ENCODE assay signal across 27 cellular contexts in the genomic region with DNA sequence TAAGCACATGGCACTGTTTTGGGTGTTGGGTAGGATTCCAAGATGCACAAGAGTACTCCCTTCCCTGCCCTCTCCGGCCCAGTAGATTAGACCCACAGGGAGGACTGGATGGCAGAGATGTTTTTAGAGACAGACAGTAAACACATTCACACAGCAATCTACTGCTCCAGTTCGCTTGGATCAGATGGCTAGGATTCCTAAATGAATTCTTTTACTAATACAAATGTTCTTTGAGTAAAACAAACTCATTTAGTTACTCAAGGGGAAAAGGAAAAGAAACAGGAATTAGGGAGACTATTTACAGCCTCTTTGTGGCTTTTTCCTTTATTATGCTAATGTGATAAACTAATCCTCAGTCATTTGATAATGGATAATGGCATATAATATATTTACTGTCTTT. TPM values are rescaled to one million over a fixed set of nuclear protein-coding genes. Genes with fewer than 3 reads are reported as not detected.
DNase-seq lines count a peak whose midpoint lies in the region; ATAC-seq and TF ChIP-seq lines count a peak whose summit lies in the region.
"Had no signal": no experiment of that assay in that cellular context is flagged by ENCODE, and none has a peak within 500 bp of the region (broad histone marks: within the 10 kb centered on the region; RNA-seq: fewer than 3 reads in every experiment).

No MANE protein-coding gene starts in this region.

- H3K36me3 Mint-ChIP-seq in GM23338 (ENCODE audit: low read depth) (no peaks in the 10 kb centered on the region; the same call in 2 of the 3 replicates), WTC11 (no peaks in the 10 kb centered on the region)

- H3K27ac Mint-ChIP-seq in GM23338: no peak overlapping the region; the same call in 1 of the 2 replicates
- H3K27ac Mint-ChIP-seq in WTC11: 0 out of 2 replicates have a peak overlapping the region, but pooled peaks have one; percentile 13
- H3K27ac Mint-ChIP-seq: activated CD4-positive, alpha-beta T cell treated with anti-CD3 and anti-CD28 coated beads, Interleukin-2, amount 10 ng/mL, durations not matched to agents 7 days and 5 days; activated naive CD8-positive, alpha-beta T cell treated with anti-CD3 and anti-CD28 coated beads, Interleukin-2, amount 50 U/mL, for 24 hours; CD8-positive, alpha-beta memory T cell had no signal

- H3K27me3 Mint-ChIP-seq in GM23338 (ENCODE audit: insufficient read depth, low read depth, poor library complexity) (peaks cover 18% of the 10 kb centered on the region), WTC11 (ENCODE audit: low read depth) (peaks cover 14% of the 10 kb centered on the region)
- H3K27me3 Mint-ChIP-seq: CD8-positive, alpha-beta memory T cell had no signal

- CTCF ChIA-PET in AG04449 (lab: Yijun Ruan, JAX) (no interaction called here), WTC11 (lab: Charles Lee) (interaction anchor here (1.0 kb wide), 1 partner anchor 31 kb away, joined by 3 read pairs; no protein-coding TSS in a partner anchor)

- H3K36me3 ChIP-seq in GM23338 (ENCODE audit: insufficient read depth): no peaks in the 10 kb centered on the region
- H3K36me3 ChIP-seq: lower lobe of right lung, stomach had no signal

- DNase-seq in AG04449 (ENCODE audit: low read depth, low spot score): peak; percentile 42
- peak; percentile 19 for DNase-seq in GM23338 (ENCODE audit: low spot score)
- DNase-seq in WTC11 (ENCODE audit: low spot score): no peak
- peak; percentile 28 for DNase-seq in iris pigment epithelial cell (ENCODE audit: low read depth)
- no peak for DNase-seq in glomerular visceral epithelial cell (ENCODE audit: extremely low spot score)
- DNase-seq in dermis blood vessel endothelial cell: no peak
- DNase-seq in T1000 (lab: John Stamatoyannopoulos, UW): no peak
- DNase-seq in stimulated activated CD4-positive, alpha-beta T cell treated with anti-CD3 and anti-CD28 coated beads, Interleukin-4, amount 100 ng/mL, for 4 hours: no peak
- DNase-seq: activated CD4-positive, alpha-beta T cell treated with anti-CD3 and anti-CD28 coated beads, Interleukin-2, amount 10 ng/mL, durations not matched to agents 7 days and 5 days; activated CD8-positive, alpha-beta memory T cell treated with anti-CD3 and anti-CD28 coated beads, Interleukin-2, amount 50 U/mL, for 48 hours; activated effector memory CD4-positive, alpha-beta T cell treated with anti-CD3 and anti-CD28 coated beads, Interleukin-2, amount 50 U/mL, for 16 hours; activated naive CD8-positive, alpha-beta T cell treated with anti-CD3 and anti-CD28 coated beads, Interleukin-2, amount 50 U/mL, for 24 hours; CD8-positive, alpha-beta memory T cell; islet precursor cell; lower lobe of right lung; NCI-H187; NCI-H748 treated with DMSO at 0.1 percent for 48 hours; OCI-M1; SHP77; stimulated activated CD4-positive, alpha-beta T cell treated with anti-CD3 and anti-CD28 coated beads, Interleukin-4, amount 100 ng/mL, for 24 hours; stomach; T-helper 1 cell had no signal

- H3K4me3 ChIP-seq in AG04449 (ENCODE audit: low read depth, low read length): no peak overlapping the region
- H3K4me3 ChIP-seq in GM23338: no peak overlapping the region
- H3K4me3 ChIP-seq: A549, hepatocyte, K562, lower lobe of right lung, smooth muscle cell, stomach had no signal

- peaks cover 65% of the 10 kb centered on the region for H3K4me1 Mint-ChIP-seq in GM23338
- peaks cover 65% of the 10 kb centered on the region for H3K4me1 Mint-ChIP-seq in WTC11

- no peak overlapping the region for H2AFZ ChIP-seq in GM23338
- H2AFZ ChIP-seq: hepatocyte had no signal

- ATAC-seq in GM23338 (no peak), WTC11 (no peak)
- ATAC-seq: A549; activated naive CD8-positive, alpha-beta T cell treated with anti-CD3 and anti-CD28 coated beads, Interleukin-2, amount 50 U/mL, for 24 hours; K562 had no signal

- H3K4me3 Mint-ChIP-seq in GM23338 (no peak overlapping the region), WTC11 (no peak overlapping the region)
- H3K4me3 Mint-ChIP-seq: activated CD4-positive, alpha-beta T cell treated with anti-CD3 and anti-CD28 coated beads, Interleukin-2, amount 10 ng/mL, durations not matched to agents 7 days and 5 days; activated naive CD8-positive, alpha-beta T cell treated with anti-CD3 and anti-CD28 coated beads, Interleukin-2, amount 50 U/mL, for 24 hours; CD8-positive, alpha-beta memory T cell had no signal

- TF ChIP-seq CTCF in AG04449 (IDR thresholded peaks at IDR 0.05; ENCODE audit: insufficient read depth, low read length, missing control alignments) (no peak), GM23338 (conservative IDR thresholded peaks at IDR 0.05; ENCODE audit: low read depth in 2 of 2) (no peak), WTC11 (IDR thresholded peaks at IDR 0.05) (no peak)

- H3K9me2 ChIP-seq in GM23338 (ENCODE audit: insufficient read depth): no peaks in the 10 kb centered on the region

- H3F3A ChIP-seq in GM23338 (replicated peaks; ENCODE audit: low read depth): no peaks in the 10 kb centered on the region

- H3K27ac ChIP-seq in GM23338 (ENCODE audit: low read depth): peak overlapping the region; percentile 46; the same call in 1 of the 2 replicates
- H3K27ac ChIP-seq: A549, hepatocyte, HL-60, lower lobe of right lung, stomach had no signal

- H3K79me2 ChIP-seq in GM23338 (replicated peaks; ENCODE audit: insufficient read depth): peaks cover 91% of the 10 kb centered on the region

- H3K27me3 ChIP-seq in GM23338 (ENCODE audit: insufficient read depth): peaks cover 23% of the 10 kb centered on the region
- H3K27me3 ChIP-seq: hepatocyte had no signal

- peaks cover 2% of the 10 kb centered on the region; the same call in 1 of the 2 replicates for H4K20me1 ChIP-seq in GM23338 (replicated peaks; ENCODE audit: insufficient read depth)

- no peak overlapping the region for H3K4me2 ChIP-seq in GM23338
- H3K4me2 ChIP-seq: A549, hepatocyte, smooth muscle cell had no signal

- H3K9me3 Mint-ChIP-seq in GM23338 (no peaks in the 10 kb centered on the region), WTC11 (no peaks in the 10 kb centered on the region)
- H3K9me3 Mint-ChIP-seq: activated CD4-positive, alpha-beta T cell treated with anti-CD3 and anti-CD28 coated beads, Interleukin-2, amount 10 ng/mL, durations not matched to agents 7 days and 5 days; activated naive CD8-positive, alpha-beta T cell treated with anti-CD3 and anti-CD28 coated beads, Interleukin-2, amount 50 U/mL, for 24 hours; CD8-positive, alpha-beta memory T cell had no signal

- POLR2A ChIA-PET in AG04449 (lab: Yijun Ruan, JAX) (no interaction called here), WTC11 (lab: Charles Lee) (no interaction called here)

- H3K4me1 ChIP-seq in GM23338 (ENCODE audit: insufficient read depth): peaks cover 64% of the 10 kb centered on the region

TF ChIP-seq in GM23338, 12 proteins besides CTCF, POLR2A, EP300 and RAD21 (continues in another document):
- TF ChIP-seq JUNB (IDR thresholded peaks at IDR 0.05; ENCODE audit: unreplicated experiment): no peak

TF ChIP-seq in WTC11, 78 proteins besides CTCF, POLR2A, EP300 and RAD21:
- TF ChIP-seq ETV6 (CRISPR knock-in tag; IDR thresholded peaks at IDR 0.05) (no peak), FOXP1 (CRISPR knock-in tag; IDR thresholded peaks at IDR 0.05; ENCODE audit: borderline replicate concordance) (no peak), NFATC4 (CRISPR knock-in tag; IDR thresholded peaks at IDR 0.05) (no peak)

RNA-seq across cellular contexts. Expression of a gene that starts 5.9 kb away (rescaled TPM):
- 17.7 and 25.0 TPM in 2 replicates for total RNA-seq in GM23338 (2014; rRNA removed; shearing (Covaris generic))
- polyA plus RNA-seq in GM23338 (2016; fragmentation: Nextera tagmentation; extraction: Ambion mirVana): 6.9 TPM in 2 replicates
- 16.9 to 20.9 TPM (median 19.1 TPM) in 3 replicates for total RNA-seq in WTC11 (2021)
- 61.8 and 73.2 TPM in 2 replicates for total RNA-seq in dermis blood vessel endothelial cell

RNA-seq across cellular contexts. Expression of a gene that starts 11.5 kb away (rescaled TPM):
- total RNA-seq in GM23338 (2014; rRNA removed; shearing (Covaris generic)): 37.7 and 38.4 TPM in 2 replicates
- 59.2 and 73.3 TPM in 2 replicates for polyA plus RNA-seq in GM23338 (2016; fragmentation: Nextera tagmentation; extraction: Ambion mirVana)
- total RNA-seq in WTC11 (2021) (35.2 to 40.3 TPM (median 36.1 TPM) in 3 replicates), dermis blood vessel endothelial cell (26.2 and 41.8 TPM in 2 replicates)

Comparison
In these comparisons a context has a peak if more than half of its experiments do, and no peak if none do; other contexts are left out.
1. DNase-seq: peak in AG04449 (single experiment), GM23338 (single experiment) and iris pigment epithelial cell (single experiment); none in WTC11 (single experiment), glomerular visceral epithelial cell (single experiment), dermis blood vessel endothelial cell (single experiment), T1000 (single experiment) and stimulated activated CD4-positive, alpha-beta T cell treated with anti-CD3 and anti-CD28 coated beads, Interleukin-4, amount 100 ng/mL, for 4 hours (0 of 2).